In genomic region chr19:15640294-15640903, GRCh38 we compare ENCODE assay signal across 10 cellular contexts. TPM values are rescaled to one million over a fixed set of nuclear protein-coding genes. Genes with fewer than 3 reads are reported as not detected.
DNase-seq lines count a peak whose midpoint lies in the region; ATAC-seq and TF ChIP-seq lines count a peak whose summit lies in the region.
"Had no signal": no experiment of that assay in that cellular context is flagged by ENCODE, and none has a peak within 500 bp of the region (broad histone marks: within the 10 kb centered on the region; RNA-seq: fewer than 3 reads in every experiment).

A gene with protein sequence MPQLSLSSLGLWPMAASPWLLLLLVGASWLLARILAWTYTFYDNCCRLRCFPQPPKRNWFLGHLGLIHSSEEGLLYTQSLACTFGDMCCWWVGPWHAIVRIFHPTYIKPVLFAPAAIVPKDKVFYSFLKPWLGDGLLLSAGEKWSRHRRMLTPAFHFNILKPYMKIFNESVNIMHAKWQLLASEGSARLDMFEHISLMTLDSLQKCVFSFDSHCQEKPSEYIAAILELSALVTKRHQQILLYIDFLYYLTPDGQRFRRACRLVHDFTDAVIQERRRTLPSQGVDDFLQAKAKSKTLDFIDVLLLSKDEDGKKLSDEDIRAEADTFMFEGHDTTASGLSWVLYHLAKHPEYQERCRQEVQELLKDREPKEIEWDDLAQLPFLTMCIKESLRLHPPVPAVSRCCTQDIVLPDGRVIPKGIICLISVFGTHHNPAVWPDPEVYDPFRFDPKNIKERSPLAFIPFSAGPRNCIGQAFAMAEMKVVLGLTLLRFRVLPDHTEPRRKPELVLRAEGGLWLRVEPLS (plus strand): TSS chr19:15640897. CDS start chr19:15641416, 519 bp downstream.

- H3K9me3 ChIP-seq in body of pancreas (no peaks in the 10 kb centered on the region), mucosa of descending colon (no peaks in the 10 kb centered on the region)

- H3K4me1 ChIP-seq in body of pancreas (no peaks in the 10 kb centered on the region), mucosa of descending colon (ENCODE audit: low read depth) (peaks cover 26% of the 10 kb centered on the region)

- H3K36me3 Mint-ChIP-seq in CD14-positive monocyte, result peaks cover 0 to 3% of the 10 kb centered on the region in 2 donors

- H3K4me3 Mint-ChIP-seq in CD14-positive monocyte, result peak within 1 kb of the TSS; percentile 43 to 51
- H3K4me3 Mint-ChIP-seq: activated naive CD4-positive, alpha-beta T cell treated with anti-CD3 and anti-CD28 coated beads for 36 hours had no signal

- intact Hi-C loops in CD14-positive monocyte (cut with micrococcal nuclease), result no loop called here
- intact Hi-C loops in body of pancreas (cut with DNase I), result no loop called here
- intact Hi-C loops in mucosa of descending colon (cut with DNase I, micrococcal nuclease), result no loop called here

- WGBS in body of pancreas, 2 donors, result 54 to 62% methylated on average over 6 of the region's 6 CpGs

- H3K9me3 Mint-ChIP-seq in CD14-positive monocyte, result peaks cover 0 to 4% (median 0%) of the 10 kb centered on the region in 7 donors
- H3K9me3 Mint-ChIP-seq: activated naive CD4-positive, alpha-beta T cell treated with anti-CD3 and anti-CD28 coated beads for 36 hours had no signal

- in situ Hi-C loops in KBM-7 (cut with MboI; ENCODE audit: low pct_unique_long_range_greater_than_20kb, low sequenced_read_pairs), result loop anchor here (25.0 kb wide), 1 partner anchor 547 kb away; the partner anchor contains the start of genes AP1M1 and FAM32A

- no peaks in the 10 kb centered on the region for H3K27me3 ChIP-seq in body of pancreas

- H3K27ac ChIP-seq in body of pancreas, result no peak within 1 kb of the TSS
- H3K27ac ChIP-seq: SK-N-MC had no signal

- H3K4me1 Mint-ChIP-seq in CD14-positive monocyte, result peaks cover 47% of the 10 kb centered on the region

- no peak for TF ChIP-seq POLR2A in body of pancreas (IDR thresholded peaks at IDR 0.05)

- peaks cover 0 to 2% (median under 1%) of the 10 kb centered on the region in 3 donors for H3K27me3 Mint-ChIP-seq in CD14-positive monocyte (ENCODE audit: low read depth in 3 of 3)

- DNase-seq in CD14-positive monocyte (ENCODE audit: low spot score) (peak; percentile 58), M059J (ENCODE audit: low read depth) (peak; percentile 69), body of pancreas (peak; percentile 42 to 74 (median 64)), mucosa of descending colon (peak; percentile 96 to 99 (median 98)), KBM-7 (no peak), activated gamma-delta T cell (lab: John Stamatoyannopoulos, UW) (no peak), NCI-H526 treated with DMSO at 0.1 percent for 48 hours (lab: John Stamatoyannopoulos, UW) (no peak), COLO829 (ENCODE audit: low spot score) (no peak)
- DNase-seq: activated naive CD4-positive, alpha-beta T cell treated with anti-CD3 and anti-CD28 coated beads for 36 hours had no signal

- H3K4me3 ChIP-seq in body of pancreas (no peak within 1 kb of the TSS), mucosa of descending colon (no peak within 1 kb of the TSS)
- H3K4me3 ChIP-seq: SK-N-MC had no signal

- no peaks in the 10 kb centered on the region for H3K36me3 ChIP-seq in body of pancreas (replicated peaks in 1 of 2; ENCODE audit: insufficient read depth in 1 of 2, low read depth in 2 of 2)
- H3K36me3 ChIP-seq in mucosa of descending colon (ENCODE audit: low read depth), result no peaks in the 10 kb centered on the region

- ATAC-seq in body of pancreas (peak; percentile 53), mucosa of descending colon (peak; percentile 97)

- TF ChIP-seq CTCF in CD14-positive monocyte (IDR thresholded peaks at IDR 0.05) (no peak), body of pancreas (IDR thresholded peaks at IDR 0.05) (no peak), mucosa of descending colon (IDR thresholded peaks at IDR 0.05) (no peak)

- peak within 1 kb of the TSS; percentile 43 to 91 (median 66) for H3K27ac Mint-ChIP-seq in CD14-positive monocyte
- H3K27ac Mint-ChIP-seq: activated naive CD4-positive, alpha-beta T cell treated with anti-CD3 and anti-CD28 coated beads for 36 hours had no signal

RNA-seq across cellular contexts. Expression of the gene that starts here (rescaled TPM):
- polyA plus RNA-seq in CD14-positive monocyte, result 1 to 10 TPM in 1 of 2 donors, under 1 TPM in 1; 0.56 to 1.2 TPM
- total RNA-seq in M059J (2014; rRNA removed; shearing (Covaris generic)), result 0.15 TPM in 1 of 2 replicates, not detected in the other
- total RNA-seq in body of pancreas (1 to 10 TPM in 1 of 2 donors, under 1 TPM in 1; 0.33 to 2.6 TPM), mucosa of descending colon (1 to 10 TPM; 2.7 to 7.8 (median 4.3) TPM)

Comparison
In these comparisons a context has a peak if more than half of its experiments do, and no peak if none do; other contexts are left out.
1. Peak in DNase-seq in M059J; RNA of the gene not detected or under 1 TPM.
2. DNase-seq: peak in CD14-positive monocyte (single experiment), body of pancreas (4 of 4) and mucosa of descending colon (3 of 3); none in KBM-7 (single experiment), activated gamma-delta T cell (single experiment), NCI-H526 treated with DMSO at 0.1 percent for 48 hours (single experiment) and COLO829 (single experiment).